13 cellular contexts compared by ENCODE assay signal in the genomic region with DNA sequence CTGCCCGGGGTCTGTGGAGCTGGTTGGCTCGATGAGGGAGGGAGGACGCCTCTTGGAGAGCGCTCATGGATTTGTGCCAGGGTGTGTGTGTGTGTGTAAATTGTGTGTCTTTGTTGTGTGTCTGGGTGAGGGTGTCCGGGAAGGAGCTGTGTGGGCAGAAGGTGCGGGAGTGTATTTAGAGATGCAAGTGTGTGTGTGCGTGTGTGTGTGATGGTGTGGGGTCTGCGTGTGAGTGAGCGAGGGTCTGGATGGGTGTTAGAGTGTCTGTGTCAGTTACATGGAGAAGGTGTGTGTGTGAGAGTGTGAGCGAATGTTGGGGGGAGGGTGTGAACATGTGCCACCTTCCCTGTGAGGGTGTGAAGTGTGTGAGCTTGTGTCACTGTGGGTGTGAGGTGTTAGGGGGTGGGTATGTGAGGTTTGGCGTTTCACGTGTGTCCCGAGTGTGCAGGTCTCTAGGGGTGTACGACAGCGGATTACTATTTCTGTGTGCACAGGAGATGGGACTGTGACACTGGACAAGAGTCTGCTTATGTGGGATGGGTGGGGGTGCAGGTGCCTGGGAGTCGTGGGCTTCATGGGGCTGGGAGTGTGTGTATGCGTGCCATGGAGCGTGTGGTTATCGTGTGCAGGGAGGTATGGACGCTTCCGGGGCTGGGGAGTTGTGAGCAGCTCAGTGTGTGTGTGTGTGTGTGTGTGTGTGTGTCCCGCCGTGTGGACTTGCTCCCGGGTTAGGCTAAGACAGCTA. TPM values are rescaled to one million over a fixed set of nuclear protein-coding genes. Genes with fewer than 3 reads are reported as not detected.
DNase-seq lines count a peak whose midpoint lies in the region; ATAC-seq, FAIRE-seq and TF ChIP-seq lines count a peak whose summit lies in the region.
"Had no signal": no experiment of that assay in that cellular context is flagged by ENCODE, and none has a peak within 500 bp of the region (broad histone marks: within the 10 kb centered on the region; RNA-seq: fewer than 3 reads in every experiment).

No MANE protein-coding gene starts in this region.

- DNase-seq in activated naive CD8-positive, alpha-beta T cell treated with anti-CD3 and anti-CD28 coated beads, Interleukin-2, amount 10 ng/mL, durations not matched to agents 7 days and 5 days = no peak
- no peak for DNase-seq in activated naive CD8-positive, alpha-beta T cell treated with anti-CD3 and anti-CD28 coated beads for 36 hours
- DNase-seq in GM12892 (ENCODE audit: insufficient read length) (no peak), activated gamma-delta T cell treated with Interleukin-2 at 50 U/mL for 16 hours (no peak), COLO668 (lab: John Stamatoyannopoulos, UW; ENCODE audit: unreplicated experiment) (no peak)
- DNase-seq: amniotic stem cell, BE2C, small intestine had no signal

- H3K27ac Mint-ChIP-seq in activated naive CD8-positive, alpha-beta T cell treated with anti-CD3 and anti-CD28 coated beads, Interleukin-2, amount 10 ng/mL, durations not matched to agents 7 days and 5 days = peak overlapping the region; percentile 62
- no peak overlapping the region for H3K27ac Mint-ChIP-seq in activated naive CD8-positive, alpha-beta T cell treated with anti-CD3 and anti-CD28 coated beads for 36 hours
- H3K27ac Mint-ChIP-seq: T-helper 2 cell treated with Interferon-gamma antibody and Interleukin-4, amounts not matched to agents 5 μg/mL and 100 μg/mL, for 36 hours had no signal

- H3K27ac ChIP-seq in VCaP (peak overlapping the region; percentile 80), layer of hippocampus (ENCODE audit: low read depth, low read length) (peak overlapping the region; percentile 57), temporal lobe (ENCODE audit: low read depth, low read length) (peak overlapping the region; percentile 63)

- peaks cover 29% of the 10 kb centered on the region for H3K27me3 ChIP-seq in layer of hippocampus (ENCODE audit: control insufficient read depth, insufficient read depth, low read length)

- H3K9me3 Mint-ChIP-seq in activated naive CD8-positive, alpha-beta T cell treated with anti-CD3 and anti-CD28 coated beads, Interleukin-2, amount 10 ng/mL, durations not matched to agents 7 days and 5 days = peaks cover 3% of the 10 kb centered on the region
- H3K9me3 Mint-ChIP-seq in activated naive CD8-positive, alpha-beta T cell treated with anti-CD3 and anti-CD28 coated beads for 36 hours = no peaks in the 10 kb centered on the region
- H3K9me3 Mint-ChIP-seq: T-helper 2 cell treated with Interferon-gamma antibody and Interleukin-4, amounts not matched to agents 5 μg/mL and 100 μg/mL, for 36 hours had no signal

- TF ChIP-seq POLR2A in GM12892 (IDR thresholded peaks at IDR 0.05; ENCODE audit: low read depth, low read length) = no peak

- no peak for TF ChIP-seq CTCF in VCaP (conservative IDR thresholded peaks at IDR 0.05)

- ATAC-seq in activated naive CD8-positive, alpha-beta T cell treated with anti-CD3 and anti-CD28 coated beads, Interleukin-2, amount 10 ng/mL, durations not matched to agents 7 days and 5 days (ENCODE audit: low read depth) = no peak

- peaks cover 3% of the 10 kb centered on the region for H3K4me1 Mint-ChIP-seq in activated naive CD8-positive, alpha-beta T cell treated with anti-CD3 and anti-CD28 coated beads, Interleukin-2, amount 10 ng/mL, durations not matched to agents 7 days and 5 days
- H3K4me1 Mint-ChIP-seq in activated naive CD8-positive, alpha-beta T cell treated with anti-CD3 and anti-CD28 coated beads for 36 hours = peaks cover 5% of the 10 kb centered on the region

- POLR2A ChIA-PET in activated naive CD8-positive, alpha-beta T cell treated with anti-CD3 and anti-CD28 coated beads, Interleukin-2, amount 10 ng/mL, durations not matched to agents 7 days and 5 days (lab: Charles Lee) = no interaction called here

- peaks cover 2% of the 10 kb centered on the region for H3K36me3 Mint-ChIP-seq in activated naive CD8-positive, alpha-beta T cell treated with anti-CD3 and anti-CD28 coated beads, Interleukin-2, amount 10 ng/mL, durations not matched to agents 7 days and 5 days
- H3K36me3 Mint-ChIP-seq in activated naive CD8-positive, alpha-beta T cell treated with anti-CD3 and anti-CD28 coated beads for 36 hours = no peaks in the 10 kb centered on the region

- no peak for FAIRE-seq in GM12892 (lab: Jason Lieb, UNC)
- FAIRE-seq: endometrium, small intestine had no signal

- no peak overlapping the region for H3K4me3 Mint-ChIP-seq in activated naive CD8-positive, alpha-beta T cell treated with anti-CD3 and anti-CD28 coated beads, Interleukin-2, amount 10 ng/mL, durations not matched to agents 7 days and 5 days
- H3K4me3 Mint-ChIP-seq in activated naive CD8-positive, alpha-beta T cell treated with anti-CD3 and anti-CD28 coated beads for 36 hours = no peak overlapping the region
- H3K4me3 Mint-ChIP-seq: T-helper 2 cell treated with Interferon-gamma antibody and Interleukin-4, amounts not matched to agents 5 μg/mL and 100 μg/mL, for 36 hours had no signal

- peaks cover 56% of the 10 kb centered on the region for H3K27me3 Mint-ChIP-seq in activated naive CD8-positive, alpha-beta T cell treated with anti-CD3 and anti-CD28 coated beads, Interleukin-2, amount 10 ng/mL, durations not matched to agents 7 days and 5 days
- H3K27me3 Mint-ChIP-seq in activated naive CD8-positive, alpha-beta T cell treated with anti-CD3 and anti-CD28 coated beads for 36 hours = peaks cover 83% of the 10 kb centered on the region

RNA-seq across cellular contexts. Expression of gene IGSF21, which starts 0.9 kb away (rescaled TPM):
- not detected for total RNA-seq in activated naive CD8-positive, alpha-beta T cell treated with anti-CD3 and anti-CD28 coated beads, Interleukin-2, amount 10 ng/mL, durations not matched to agents 7 days and 5 days
- not detected for total RNA-seq in activated naive CD8-positive, alpha-beta T cell treated with anti-CD3 and anti-CD28 coated beads for 36 hours
- 32.0 TPM for total RNA-seq in temporal lobe
- 0.25 TPM for polyA plus RNA-seq in GM12892 (2012; ENCODE audit: missing spikeins)

Comparison
In these comparisons a context has a peak if more than half of its experiments do, and no peak if none do; other contexts are left out.
1. RNA of gene IGSF21, which starts 0.9 kb away (total RNA-seq): 32.0 TPM in temporal lobe (single experiment); not detected in activated naive CD8-positive, alpha-beta T cell treated with anti-CD3 and anti-CD28 coated beads, Interleukin-2, amount 10 ng/mL, durations not matched to agents 7 days and 5 days and not detected in activated naive CD8-positive, alpha-beta T cell treated with anti-CD3 and anti-CD28 coated beads for 36 hours; every median in the first group is over 10 times any median in the second.
2. Peak in every context shown above with its lines, with median percentiles within 50 percentile points of each other: H3K27ac ChIP-seq.